ENCODE assay signal across 1 cellular context in the genomic region with DNA sequence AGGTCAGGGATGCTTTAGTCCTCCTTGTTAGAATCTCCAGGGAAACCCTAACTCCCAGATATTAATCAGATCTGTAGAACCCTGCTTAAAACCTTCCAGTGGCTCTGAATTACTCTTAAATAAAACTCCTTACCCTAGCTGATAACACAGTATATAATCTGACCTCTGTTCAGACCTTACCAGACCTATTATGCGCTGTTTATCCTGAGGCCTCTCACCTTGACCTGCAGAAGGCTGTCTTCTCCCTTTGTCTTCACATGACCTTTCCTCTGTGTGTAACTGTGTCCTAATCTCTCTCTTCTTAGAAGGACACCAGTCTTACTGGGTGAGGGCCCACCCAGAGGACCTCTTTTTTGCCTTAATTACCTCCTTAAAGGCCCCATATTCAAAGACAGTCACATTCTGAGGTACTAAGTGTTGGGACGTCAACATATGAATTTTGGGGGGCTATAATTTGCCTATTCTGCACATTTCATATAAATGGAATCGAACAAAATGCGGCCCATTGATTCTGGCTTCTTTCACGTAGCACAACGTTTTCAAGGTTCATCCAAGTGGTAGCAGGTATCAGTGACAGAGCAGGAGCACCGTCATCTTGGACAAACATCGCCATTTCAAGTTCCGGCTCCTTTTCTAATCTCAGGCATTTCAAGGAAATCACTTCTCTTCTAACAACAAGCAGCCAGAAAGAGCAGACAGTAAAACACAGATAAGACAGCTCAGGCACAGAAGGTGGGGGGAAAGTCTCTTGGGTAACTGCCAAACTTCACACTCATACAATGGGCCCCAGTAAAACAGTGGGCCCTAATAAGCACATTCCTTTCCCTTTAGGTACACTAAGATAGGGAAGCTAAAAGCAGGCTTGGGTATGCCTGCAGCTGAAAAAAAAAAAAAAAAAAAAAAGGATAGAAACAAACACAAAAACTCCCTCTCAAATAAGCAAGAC.
TF ChIP-seq lines count a peak whose summit lies in the region.

No MANE protein-coding gene starts in this region.

TF ChIP-seq in HepG2, 621 proteins besides CTCF, POLR2A, EP300 and RAD21 (continues in another document):
- TF ChIP-seq FOXO4 (CRISPR knock-in tag; conservative IDR thresholded peaks at IDR 0.05): 0 out of 2 replicates have a peak, but pooled peaks have one; percentile 19
- TF ChIP-seq ERF (CRISPR knock-in tag; IDR thresholded peaks at IDR 0.05): no peak
- TF ChIP-seq ZNF740 (CRISPR knock-in tag; IDR thresholded peaks at IDR 0.05): no peak
- TF ChIP-seq AGO2 (optimal IDR thresholded peaks at IDR 0.05; ENCODE audit: low read depth, low read length): no peak
- TF ChIP-seq ZNF747 (CRISPR knock-in tag; IDR thresholded peaks at IDR 0.05; ENCODE audit: borderline replicate concordance): no peak
- no peak for TF ChIP-seq HES4 (CRISPR knock-in tag; IDR thresholded peaks at IDR 0.05; ENCODE audit: borderline replicate concordance)
- no peak for TF ChIP-seq RXRA (CRISPR knock-in tag; IDR thresholded peaks at IDR 0.05)
- no peak for TF ChIP-seq ZNF567 (CRISPR knock-in tag; IDR thresholded peaks at IDR 0.05; ENCODE audit: borderline replicate concordance)
- no peak for TF ChIP-seq HHEX (CRISPR knock-in tag; IDR thresholded peaks at IDR 0.05)
- TF ChIP-seq TBX2 (CRISPR knock-in tag; IDR thresholded peaks at IDR 0.05; ENCODE audit: borderline replicate concordance): peak; percentile 68
- TF ChIP-seq DR1 (CRISPR knock-in tag; IDR thresholded peaks at IDR 0.05): no peak
- peak; percentile 44; the same call in 1 of the 2 replicates for TF ChIP-seq HNF4A (CRISPR knock-in tag; IDR thresholded peaks at IDR 0.05)
- no peak for TF ChIP-seq ZNF101 (CRISPR knock-in tag; IDR thresholded peaks at IDR 0.05; ENCODE audit: borderline replicate concordance, low read depth)
- TF ChIP-seq SNAI1 (CRISPR knock-in tag; IDR thresholded peaks at IDR 0.05; ENCODE audit: borderline replicate concordance): 0 out of 2 replicates have a peak, but pooled peaks have one; percentile 45
- no peak for TF ChIP-seq HOXA5 (CRISPR knock-in tag; IDR thresholded peaks at IDR 0.05)
- TF ChIP-seq NR1H2 (CRISPR knock-in tag; IDR thresholded peaks at IDR 0.05; ENCODE audit: borderline replicate concordance, low read depth): no peak
- TF ChIP-seq RARA (CRISPR knock-in tag; IDR thresholded peaks at IDR 0.05): peak; percentile 63; the same call in 1 of the 2 replicates
- no peak for TF ChIP-seq EED (CRISPR knock-in tag; IDR thresholded peaks at IDR 0.05)
- TF ChIP-seq, protein P1, sequence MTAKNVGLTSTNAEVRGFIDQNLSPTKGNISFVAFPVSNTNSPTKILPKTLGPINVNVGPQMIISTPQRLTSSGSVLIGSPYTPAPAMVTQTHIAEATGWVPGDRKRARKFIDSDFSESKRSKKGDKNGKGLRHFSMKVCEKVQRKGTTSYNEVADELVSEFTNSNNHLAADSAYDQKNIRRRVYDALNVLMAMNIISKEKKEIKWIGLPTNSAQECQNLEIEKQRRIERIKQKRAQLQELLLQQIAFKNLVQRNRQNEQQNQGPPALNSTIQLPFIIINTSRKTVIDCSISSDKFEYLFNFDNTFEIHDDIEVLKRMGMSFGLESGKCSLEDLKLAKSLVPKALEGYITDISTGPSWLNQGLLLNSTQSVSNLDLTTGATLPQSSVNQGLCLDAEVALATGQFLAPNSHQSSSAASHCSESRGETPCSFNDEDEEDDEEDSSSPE (CRISPR knock-in tag; IDR thresholded peaks at IDR 0.05): no peak
- no peak for TF ChIP-seq ZNF780A (CRISPR knock-in tag; IDR thresholded peaks at IDR 0.05)
- TF ChIP-seq JARID2 (CRISPR knock-in tag; IDR thresholded peaks at IDR 0.05; ENCODE audit: insufficient replicate concordance): no peak
- peak; percentile 56; the same call in 1 of the 2 replicates for TF ChIP-seq STAT6 (CRISPR knock-in tag; IDR thresholded peaks at IDR 0.05; ENCODE audit: borderline replicate concordance)
- TF ChIP-seq TSC22D2 (CRISPR knock-in tag; IDR thresholded peaks at IDR 0.05; ENCODE audit: borderline replicate concordance): no peak
- TF ChIP-seq BRCA1 (CRISPR knock-in tag; IDR thresholded peaks at IDR 0.05): no peak
- 0 out of 2 replicates have a peak, but pooled peaks have one; percentile 21 for TF ChIP-seq BCL6 (CRISPR knock-in tag; IDR thresholded peaks at IDR 0.05)
- no peak for TF ChIP-seq SOX13 (IDR thresholded peaks at IDR 0.05)
- peak in 1 of 2 experiments; percentile 72; a peak in 2 of 4 replicates for TF ChIP-seq SOX13 (CRISPR knock-in tag; conservative IDR thresholded peaks at IDR 0.05 in 1 of 2, IDR thresholded peaks at IDR 0.05 in 1 of 2)
- peak; percentile 29; the same call in 1 of the 2 replicates for TF ChIP-seq FOXP4 (CRISPR knock-in tag; IDR thresholded peaks at IDR 0.05)
- no peak for TF ChIP-seq NR3C1 (CRISPR knock-in tag; IDR thresholded peaks at IDR 0.05)
- TF ChIP-seq ESRRA (CRISPR knock-in tag; IDR thresholded peaks at IDR 0.05; ENCODE audit: low read depth): no peak
- no peak for TF ChIP-seq MTA3 (CRISPR knock-in tag; IDR thresholded peaks at IDR 0.05)
- TF ChIP-seq CCDC6 (CRISPR knock-in tag; IDR thresholded peaks at IDR 0.05): no peak
- no peak for TF ChIP-seq ZNF253 (CRISPR knock-in tag; IDR thresholded peaks at IDR 0.05; ENCODE audit: borderline replicate concordance)
- TF ChIP-seq, protein P2, sequence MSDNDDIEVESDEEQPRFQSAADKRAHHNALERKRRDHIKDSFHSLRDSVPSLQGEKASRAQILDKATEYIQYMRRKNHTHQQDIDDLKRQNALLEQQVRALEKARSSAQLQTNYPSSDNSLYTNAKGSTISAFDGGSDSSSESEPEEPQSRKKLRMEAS (IDR thresholded peaks at IDR 0.05): no peak
- TF ChIP-seq NR2C2 (CRISPR knock-in tag; IDR thresholded peaks at IDR 0.05; ENCODE audit: borderline replicate concordance): 0 out of 2 replicates have a peak, but pooled peaks have one; percentile 24
- TF ChIP-seq TRIM24 (CRISPR knock-in tag; IDR thresholded peaks at IDR 0.05): no peak
- TF ChIP-seq SALL1 (CRISPR knock-in tag; IDR thresholded peaks at IDR 0.05): no peak
- peak; percentile 66; the same call in 1 of the 2 replicates for TF ChIP-seq ZNF362 (CRISPR knock-in tag; IDR thresholded peaks at IDR 0.05; ENCODE audit: borderline replicate concordance)
- TF ChIP-seq, protein P3, sequence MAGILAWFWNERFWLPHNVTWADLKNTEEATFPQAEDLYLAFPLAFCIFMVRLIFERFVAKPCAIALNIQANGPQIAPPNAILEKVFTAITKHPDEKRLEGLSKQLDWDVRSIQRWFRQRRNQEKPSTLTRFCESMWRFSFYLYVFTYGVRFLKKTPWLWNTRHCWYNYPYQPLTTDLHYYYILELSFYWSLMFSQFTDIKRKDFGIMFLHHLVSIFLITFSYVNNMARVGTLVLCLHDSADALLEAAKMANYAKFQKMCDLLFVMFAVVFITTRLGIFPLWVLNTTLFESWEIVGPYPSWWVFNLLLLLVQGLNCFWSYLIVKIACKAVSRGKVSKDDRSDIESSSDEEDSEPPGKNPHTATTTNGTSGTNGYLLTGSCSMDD (CRISPR knock-in tag; IDR thresholded peaks at IDR 0.05): no peak
- no peak for TF ChIP-seq ZBTB38 (CRISPR knock-in tag; IDR thresholded peaks at IDR 0.05)
- no peak for TF ChIP-seq ZNF432 (CRISPR knock-in tag; IDR thresholded peaks at IDR 0.05; ENCODE audit: borderline replicate concordance)
- no peak for TF ChIP-seq HIC2 (CRISPR knock-in tag; IDR thresholded peaks at IDR 0.05; ENCODE audit: low read depth)
- TF ChIP-seq ZNF556 (CRISPR knock-in tag; IDR thresholded peaks at IDR 0.05; ENCODE audit: borderline replicate concordance): no peak
- no peak for TF ChIP-seq KLF9 (CRISPR knock-in tag; IDR thresholded peaks at IDR 0.05; ENCODE audit: low read depth)
- no peak for TF ChIP-seq TGIF2 (CRISPR knock-in tag; IDR thresholded peaks at IDR 0.05)
- no peak for TF ChIP-seq SOX6 (IDR thresholded peaks at IDR 0.05)
- TF ChIP-seq SOX6 (CRISPR knock-in tag; IDR thresholded peaks at IDR 0.05): peak; percentile 54
- no peak for TF ChIP-seq U2AF1 (optimal IDR thresholded peaks at IDR 0.05; ENCODE audit: low read depth, low read length)
- TF ChIP-seq TCF7L2 (IDR thresholded peaks at IDR 0.05; ENCODE audit: low read depth, low read length): no peak
- no peak for TF ChIP-seq ZNF138 (CRISPR knock-in tag; IDR thresholded peaks at IDR 0.05; ENCODE audit: low read depth)
- TF ChIP-seq, protein P4, sequence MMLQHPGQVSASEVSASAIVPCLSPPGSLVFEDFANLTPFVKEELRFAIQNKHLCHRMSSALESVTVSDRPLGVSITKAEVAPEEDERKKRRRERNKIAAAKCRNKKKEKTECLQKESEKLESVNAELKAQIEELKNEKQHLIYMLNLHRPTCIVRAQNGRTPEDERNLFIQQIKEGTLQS (CRISPR knock-in tag; IDR thresholded peaks at IDR 0.05): no peak
- no peak for TF ChIP-seq LCORL (IDR thresholded peaks at IDR 0.05)
- no peak for TF ChIP-seq LCORL (CRISPR knock-in tag; IDR thresholded peaks at IDR 0.05)
- TF ChIP-seq KLF13 (CRISPR knock-in tag; IDR thresholded peaks at IDR 0.05): no peak
